ENCODE assay signal across 1 cellular context in genomic region chr11:60378359-60378758, GRCh38.
A peak's percentile ranks its signal among the peaks of the same experiment; 100 is the strongest.
TF ChIP-seq lines count a peak whose summit lies in the region.

TSS of gene MS4A7 (plus strand) at chr11:60378532. CDS start at chr11:60383142, 4,610 bp downstream.

TF ChIP-seq in GM12878, 131 proteins besides CTCF, POLR2A, EP300 and RAD21 (continued from another document and continues in another):
- TF ChIP-seq CHD2 (IDR thresholded peaks at IDR 0.05; ENCODE audit: borderline replicate concordance, low read depth, low read length) = 0 out of 2 replicates have a peak, but pooled peaks have one; percentile 34
- 0 out of 2 replicates have a peak, but pooled peaks have one; percentile 20 for TF ChIP-seq BACH1 (IDR thresholded peaks at IDR 0.05; ENCODE audit: borderline replicate concordance)
- peak; percentile 48 for TF ChIP-seq PKNOX1 (IDR thresholded peaks at IDR 0.05)
- TF ChIP-seq MXI1 (IDR thresholded peaks at IDR 0.05; ENCODE audit: low read depth, low read length) = peak; percentile 41; the same call in 1 of the 2 replicates
- peak; percentile 57; the same call in 1 of the 2 replicates for TF ChIP-seq ZBTB40 (IDR thresholded peaks at IDR 0.05; ENCODE audit: borderline replicate concordance)
- no peak for TF ChIP-seq JUNB (IDR thresholded peaks at IDR 0.05)
- peak; percentile 77 for TF ChIP-seq EED (IDR thresholded peaks at IDR 0.05; ENCODE audit: low read depth)
- TF ChIP-seq CEBPB (IDR thresholded peaks at IDR 0.05; ENCODE audit: borderline replicate concordance in 1 of 2, low read depth in 2 of 2, low read length in 2 of 2) = no peak
- TF ChIP-seq GATAD2B (conservative IDR thresholded peaks at IDR 0.05; ENCODE audit: low read depth) = peak; percentile 60
- peak; percentile 41; the same call in 1 of the 2 replicates for TF ChIP-seq CREM (IDR thresholded peaks at IDR 0.05; ENCODE audit: low read depth)
- TF ChIP-seq MTA2 (IDR thresholded peaks at IDR 0.05; ENCODE audit: low read depth) = peak; percentile 19; the same call in 1 of the 2 replicates
- TF ChIP-seq IKZF1 (conservative IDR thresholded peaks at IDR 0.05) = peak; percentile 69
- TF ChIP-seq, protein P1, sequence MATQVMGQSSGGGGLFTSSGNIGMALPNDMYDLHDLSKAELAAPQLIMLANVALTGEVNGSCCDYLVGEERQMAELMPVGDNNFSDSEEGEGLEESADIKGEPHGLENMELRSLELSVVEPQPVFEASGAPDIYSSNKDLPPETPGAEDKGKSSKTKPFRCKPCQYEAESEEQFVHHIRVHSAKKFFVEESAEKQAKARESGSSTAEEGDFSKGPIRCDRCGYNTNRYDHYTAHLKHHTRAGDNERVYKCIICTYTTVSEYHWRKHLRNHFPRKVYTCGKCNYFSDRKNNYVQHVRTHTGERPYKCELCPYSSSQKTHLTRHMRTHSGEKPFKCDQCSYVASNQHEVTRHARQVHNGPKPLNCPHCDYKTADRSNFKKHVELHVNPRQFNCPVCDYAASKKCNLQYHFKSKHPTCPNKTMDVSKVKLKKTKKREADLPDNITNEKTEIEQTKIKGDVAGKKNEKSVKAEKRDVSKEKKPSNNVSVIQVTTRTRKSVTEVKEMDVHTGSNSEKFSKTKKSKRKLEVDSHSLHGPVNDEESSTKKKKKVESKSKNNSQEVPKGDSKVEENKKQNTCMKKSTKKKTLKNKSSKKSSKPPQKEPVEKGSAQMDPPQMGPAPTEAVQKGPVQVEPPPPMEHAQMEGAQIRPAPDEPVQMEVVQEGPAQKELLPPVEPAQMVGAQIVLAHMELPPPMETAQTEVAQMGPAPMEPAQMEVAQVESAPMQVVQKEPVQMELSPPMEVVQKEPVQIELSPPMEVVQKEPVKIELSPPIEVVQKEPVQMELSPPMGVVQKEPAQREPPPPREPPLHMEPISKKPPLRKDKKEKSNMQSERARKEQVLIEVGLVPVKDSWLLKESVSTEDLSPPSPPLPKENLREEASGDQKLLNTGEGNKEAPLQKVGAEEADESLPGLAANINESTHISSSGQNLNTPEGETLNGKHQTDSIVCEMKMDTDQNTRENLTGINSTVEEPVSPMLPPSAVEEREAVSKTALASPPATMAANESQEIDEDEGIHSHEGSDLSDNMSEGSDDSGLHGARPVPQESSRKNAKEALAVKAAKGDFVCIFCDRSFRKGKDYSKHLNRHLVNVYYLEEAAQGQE (IDR thresholded peaks at IDR 0.05; ENCODE audit: low read depth, low read length) = 0 out of 2 replicates have a peak, but pooled peaks have one; percentile 17
- TF ChIP-seq TCF12 (IDR thresholded peaks at IDR 0.05; ENCODE audit: low read depth, low read length) = 0 out of 2 replicates have a peak, but pooled peaks have one; percentile 14
- peak in 1 of 2 experiments; percentile 75; a peak in 2 of 4 replicates for TF ChIP-seq ETV6 (conservative IDR thresholded peaks at IDR 0.05 in 1 of 2, IDR thresholded peaks at IDR 0.05 in 1 of 2; ENCODE audit: borderline replicate concordance in 1 of 2, low read depth in 1 of 2)
- TF ChIP-seq FOXM1 (IDR thresholded peaks at IDR 0.05; ENCODE audit: low read depth, low read length) = no peak
- TF ChIP-seq WRNIP1 (IDR thresholded peaks at IDR 0.05; ENCODE audit: borderline replicate concordance, low read depth, low read length) = no peak
- 0 out of 2 replicates have a peak, but pooled peaks have one; percentile 48 for TF ChIP-seq TAF1 (IDR thresholded peaks at IDR 0.05; ENCODE audit: borderline replicate concordance, low read depth, low read length)
- TF ChIP-seq NR2F1 (conservative IDR thresholded peaks at IDR 0.05) = peak; percentile 33; the same call in 1 of the 2 replicates
- peak; percentile 88 for TF ChIP-seq POLR2AphosphoS5 (IDR thresholded peaks at IDR 0.05; ENCODE audit: low read length)
- no peak for TF ChIP-seq EZH2 (IDR thresholded peaks at IDR 0.05; ENCODE audit: borderline replicate concordance, control insufficient read depth, low read depth, low read length)
- TF ChIP-seq ZNF217 (IDR thresholded peaks at IDR 0.05) = no peak
- TF ChIP-seq IKZF2 (IDR thresholded peaks at IDR 0.05) = peak; percentile 17 to 70; a peak in 3 of 4 replicates
- TF ChIP-seq, protein P2, sequence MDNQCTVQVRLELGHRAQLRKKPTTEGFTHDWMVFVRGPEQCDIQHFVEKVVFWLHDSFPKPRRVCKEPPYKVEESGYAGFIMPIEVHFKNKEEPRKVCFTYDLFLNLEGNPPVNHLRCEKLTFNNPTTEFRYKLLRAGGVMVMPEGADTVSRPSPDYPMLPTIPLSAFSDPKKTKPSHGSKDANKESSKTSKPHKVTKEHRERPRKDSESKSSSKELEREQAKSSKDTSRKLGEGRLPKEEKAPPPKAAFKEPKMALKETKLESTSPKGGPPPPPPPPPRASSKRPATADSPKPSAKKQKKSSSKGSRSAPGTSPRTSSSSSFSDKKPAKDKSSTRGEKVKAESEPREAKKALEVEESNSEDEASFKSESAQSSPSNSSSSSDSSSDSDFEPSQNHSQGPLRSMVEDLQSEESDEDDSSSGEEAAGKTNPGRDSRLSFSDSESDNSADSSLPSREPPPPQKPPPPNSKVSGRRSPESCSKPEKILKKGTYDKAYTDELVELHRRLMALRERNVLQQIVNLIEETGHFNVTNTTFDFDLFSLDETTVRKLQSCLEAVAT (IDR thresholded peaks at IDR 0.05) = peak; percentile 86
- TF ChIP-seq CBX5 (IDR thresholded peaks at IDR 0.05; ENCODE audit: low read depth) = no peak; the same call in none of the 2 replicates
- peak in 1 of 2 experiments; percentile 81; a peak in 2 of 3 replicates for TF ChIP-seq EGR1 (IDR thresholded peaks at IDR 0.05; ENCODE audit: borderline replicate concordance in 1 of 2, low read depth in 2 of 2, low read length in 2 of 2)
- TF ChIP-seq MEF2B (IDR thresholded peaks at IDR 0.05; ENCODE audit: partially characterized antibody, poor library complexity, severe bottlenecking) = peak; percentile 77
- no peak for TF ChIP-seq SUPT20H (IDR thresholded peaks at IDR 0.05; ENCODE audit: borderline replicate concordance, control insufficient read depth, low read depth, low read length)
- no peak for TF ChIP-seq CHD1 (IDR thresholded peaks at IDR 0.05; ENCODE audit: low read depth, low read length)
- peak; percentile 19; the same call in 1 of the 2 replicates for TF ChIP-seq DPF2 (IDR thresholded peaks at IDR 0.05)
- peak; percentile 63; the same call in 1 of the 2 replicates for TF ChIP-seq RELB (IDR thresholded peaks at IDR 0.05; ENCODE audit: low read depth)
- TF ChIP-seq SMC3 (IDR thresholded peaks at IDR 0.05; ENCODE audit: borderline replicate concordance, low read length) = peak; percentile 22; the same call in 1 of the 2 replicates
- TF ChIP-seq CUX1 (IDR thresholded peaks at IDR 0.05; ENCODE audit: insufficient replicate concordance, low read depth, low read length) = peak; percentile 23
- no peak for TF ChIP-seq ZNF207 (IDR thresholded peaks at IDR 0.05; ENCODE audit: borderline replicate concordance)
- TF ChIP-seq, protein P3, sequence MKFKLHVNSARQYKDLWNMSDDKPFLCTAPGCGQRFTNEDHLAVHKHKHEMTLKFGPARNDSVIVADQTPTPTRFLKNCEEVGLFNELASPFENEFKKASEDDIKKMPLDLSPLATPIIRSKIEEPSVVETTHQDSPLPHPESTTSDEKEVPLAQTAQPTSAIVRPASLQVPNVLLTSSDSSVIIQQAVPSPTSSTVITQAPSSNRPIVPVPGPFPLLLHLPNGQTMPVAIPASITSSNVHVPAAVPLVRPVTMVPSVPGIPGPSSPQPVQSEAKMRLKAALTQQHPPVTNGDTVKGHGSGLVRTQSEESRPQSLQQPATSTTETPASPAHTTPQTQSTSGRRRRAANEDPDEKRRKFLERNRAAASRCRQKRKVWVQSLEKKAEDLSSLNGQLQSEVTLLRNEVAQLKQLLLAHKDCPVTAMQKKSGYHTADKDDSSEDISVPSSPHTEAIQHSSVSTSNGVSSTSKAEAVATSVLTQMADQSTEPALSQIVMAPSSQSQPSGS (IDR thresholded peaks at IDR 0.05; ENCODE audit: low read length) = peak; percentile 64; the same call in 1 of the 2 replicates
